ENCODE assay signal across 17 cellular contexts in genomic region chr12:45246202-45246601, GRCh38. TPM values are rescaled to one million over a fixed set of nuclear protein-coding genes. Genes with fewer than 3 reads are reported as not detected.
A peak's percentile ranks its signal among the peaks of the same experiment; 100 is the strongest.
DNase-seq lines count a peak whose midpoint lies in the region; ATAC-seq and TF ChIP-seq lines count a peak whose summit lies in the region.
"Had no signal": no experiment of that assay in that cellular context is flagged by ENCODE, and none has a peak within 500 bp of the region (broad histone marks: within the 10 kb centered on the region; RNA-seq: fewer than 3 reads in every experiment).

No MANE protein-coding gene starts in this region.

- no peaks in the 10 kb centered on the region for H3F3A ChIP-seq in smooth muscle cell (ENCODE audit: low read depth)

- no peak overlapping the region for H3K18ac ChIP-seq in IMR-90 (ENCODE audit: low read depth, low read length)

- DNase-seq in IMR-90 (peak; percentile 71), ascending aorta (ENCODE audit: low spot score in 2 of 2) (no peak), fibroblast of villous mesenchyme (ENCODE audit: low read depth) (peak; percentile 85), smooth muscle cell (lab: John Stamatoyannopoulos, UW; ENCODE audit: unreplicated experiment) (no peak), NCI-H345 treated with DMSO at 0.1 percent for 48 hours (lab: John Stamatoyannopoulos, UW; ENCODE audit: unreplicated experiment) (no peak), NCI-H1417 treated with DMSO at 0.1 percent for 48 hours (lab: John Stamatoyannopoulos, UW) (no peak), NCI-H1930 (lab: John Stamatoyannopoulos, UW) (no peak)
- DNase-seq: Calu3; CD4-positive, alpha-beta memory T cell; NCI-H1694; NCI-H524; PC-3; SIG-M5 had no signal

- TF ChIP-seq RAD21 in IMR-90 (IDR thresholded peaks at IDR 0.05; ENCODE audit: low read length) = no peak

- no peak overlapping the region for H2BK15ac ChIP-seq in IMR-90 (ENCODE audit: low read depth, low read length)

- peak overlapping the region; percentile 36; the same call in 1 of the 2 replicates for H3K9ac ChIP-seq in IMR-90 (ENCODE audit: low read depth, low read length)
- no peak overlapping the region for H3K9ac ChIP-seq in smooth muscle cell (ENCODE audit: low read depth)
- H3K9ac ChIP-seq: BLaER1 had no signal

- no peaks in the 10 kb centered on the region for H3K36me3 ChIP-seq in IMR-90 (ENCODE audit: control insufficient read depth, insufficient read depth, low read length)
- no peaks in the 10 kb centered on the region for H3K36me3 ChIP-seq in ascending aorta
- H3K36me3 ChIP-seq in smooth muscle cell (ENCODE audit: low read depth) = no peaks in the 10 kb centered on the region

- no TSS peak for BruUV-seq in IMR-90 (replicated peaks; lab: Mats Ljungman, UMichigan)

- H3K4me2 ChIP-seq in IMR-90 (ENCODE audit: low read depth, low read length) (peak overlapping the region; percentile 70; the same call in 1 of the 2 replicates), smooth muscle cell (no peak overlapping the region)
- H3K4me2 ChIP-seq: A549, BLaER1 had no signal

- no peak overlapping the region for H2BK120ac ChIP-seq in IMR-90 (ENCODE audit: low read depth, low read length)

- no peak for TF ChIP-seq CTCF in IMR-90 (conservative IDR thresholded peaks at IDR 0.05; ENCODE audit: low read depth, low read length)
- TF ChIP-seq CTCF in ascending aorta (IDR thresholded peaks at IDR 0.05) = no peak
- TF ChIP-seq CTCF in fibroblast of villous mesenchyme (IDR thresholded peaks at IDR 0.05; ENCODE audit: insufficient read depth, low read depth, low read length) = no peak
- no peak for TF ChIP-seq CTCF in smooth muscle cell (IDR thresholded peaks at IDR 0.05; ENCODE audit: borderline replicate concordance, insufficient read depth, poor library complexity, severe bottlenecking)

- H2AFZ ChIP-seq in IMR-90 (replicated peaks; ENCODE audit: low read length, poor library complexity) (no peak overlapping the region), smooth muscle cell (ENCODE audit: low read depth) (no peak overlapping the region)

- H3K56ac ChIP-seq in IMR-90 (ENCODE audit: extremely low read depth, insufficient read depth, low read length) = no peak overlapping the region

- in situ Hi-C loops in IMR-90 (cut with MboI; ENCODE audit: low sequenced_read_pairs) = no loop called here

- no peak overlapping the region for H2BK20ac ChIP-seq in IMR-90 (ENCODE audit: low read depth, low read length)

- H3K4ac ChIP-seq in IMR-90 (ENCODE audit: low read depth, low read length) = no peak overlapping the region

- H3K14ac ChIP-seq in IMR-90 (replicated peaks; ENCODE audit: low read depth, low read length) = no peak overlapping the region

- dilution Hi-C loops in IMR-90 (cut with HindIII; ENCODE audit: low sequenced_read_pairs, unreplicated experiment) = no loop called here

- no peak overlapping the region for H4K5ac ChIP-seq in IMR-90 (ENCODE audit: low read depth, low read length)

- H3K9me3 ChIP-seq in IMR-90 (ENCODE audit: control insufficient read depth, insufficient read depth, low read length) = no peaks in the 10 kb centered on the region
- no peaks in the 10 kb centered on the region for H3K9me3 ChIP-seq in ascending aorta
- H3K9me3 ChIP-seq in smooth muscle cell (replicated peaks; ENCODE audit: low read depth) = no peaks in the 10 kb centered on the region
- H3K9me3 ChIP-seq: A549 had no signal

- no peak overlapping the region for H2AK9ac ChIP-seq in IMR-90 (replicated peaks; ENCODE audit: low read depth, low read length, poor library complexity)

- 0 out of 2 replicates have a peak, but pooled peaks cover 3% of the 10 kb centered on the region for H3K9me1 ChIP-seq in IMR-90 (ENCODE audit: insufficient read depth, low read length)

- peaks cover 21 to 67% of the 10 kb centered on the region in 2 experiments for H3K79me1 ChIP-seq in IMR-90 (ENCODE audit: low read depth in 1 of 2, low read length in 2 of 2)

- H3K23ac ChIP-seq in IMR-90 (ENCODE audit: low read depth, low read length) = no peak overlapping the region

- CTCF ChIA-PET in IMR-90 (lab: Yijun Ruan, JAX) = no interaction called here

- H3K27me3 ChIP-seq in IMR-90 (ENCODE audit: control insufficient read depth, insufficient read depth, low read length) (no peaks in the 10 kb centered on the region), ascending aorta (no peaks in the 10 kb centered on the region), smooth muscle cell (ENCODE audit: low read depth) (no peaks in the 10 kb centered on the region)
- H3K27me3 ChIP-seq: BLaER1 had no signal

- peaks cover 100% of the 10 kb centered on the region for H3K79me2 ChIP-seq in smooth muscle cell (ENCODE audit: low read depth)

- intact Hi-C loops in IMR-90 (cut with micrococcal nuclease) = no loop called here
- intact Hi-C loops in ascending aorta (cut with DNase I) = loop anchor here (2.0 kb wide), 1 partner anchor 19 kb away; no protein-coding TSS in a partner anchor

- H4K20me1 ChIP-seq in IMR-90 (ENCODE audit: insufficient read depth, low read length) (peaks cover 20% of the 10 kb centered on the region; the same call in 1 of the 2 replicates), smooth muscle cell (ENCODE audit: low read depth) (peaks cover 53% of the 10 kb centered on the region)

- WGBS in IMR-90 (ENCODE audit: extremely low coverage in 2 of 2, insufficient read length in 1 of 2), 2 experiments = no CpG with 5 or more reads among the region's 2 CpGs
- 74% methylated on average over 2 of the region's 2 CpGs for WGBS in smooth muscle cell (ENCODE audit: low lambda C conversion rate)

- POLR2A ChIA-PET in IMR-90 (lab: Charles Lee; ENCODE audit: unreplicated experiment) = interaction anchor here (0.9 kb wide), 1 partner anchor 14 kb away, joined by 4 read pairs; no protein-coding TSS in a partner anchor

- no peaks in the 10 kb centered on the region for H3K4me1 ChIP-seq in IMR-90 (ENCODE audit: control insufficient read depth, insufficient read depth, low read length)
- peaks cover 4 to 52% of the 10 kb centered on the region in 2 donors for H3K4me1 ChIP-seq in ascending aorta
- no peaks in the 10 kb centered on the region for H3K4me1 ChIP-seq in smooth muscle cell (ENCODE audit: low read depth)
- H3K4me1 ChIP-seq: A549, BLaER1 had no signal

- no peak overlapping the region for H2BK5ac ChIP-seq in IMR-90 (ENCODE audit: low read depth, low read length, poor library complexity, severe bottlenecking)

- no peak overlapping the region for H2AK5ac ChIP-seq in IMR-90 (ENCODE audit: low read depth, low read length)

- no peak overlapping the region for H4K91ac ChIP-seq in IMR-90 (ENCODE audit: insufficient read depth, low read depth, low read length)

- peak; percentile 86 for ATAC-seq in IMR-90 (ENCODE audit: low read depth)
- ATAC-seq in HG03565 (IDR thresholded peaks at IDR 0.05; ENCODE audit: unreplicated experiment) = no peak
- ATAC-seq: A549, PC-3 had no signal

- no peak overlapping the region for H4K8ac ChIP-seq in IMR-90 (ENCODE audit: low read depth in 2 of 2, low read length in 2 of 2)

- no peak for TF ChIP-seq POLR2A in IMR-90 (IDR thresholded peaks at IDR 0.05; ENCODE audit: low read depth, low read length)

- H3K4me3 ChIP-seq in IMR-90 (ENCODE audit: insufficient read depth, low read depth, low read length) (no peak overlapping the region), ascending aorta (peak overlapping the region in 1 of 2 donors; percentile 3), fibroblast of villous mesenchyme (ENCODE audit: low read depth, low read length) (no peak overlapping the region), smooth muscle cell (no peak overlapping the region)
- H3K4me3 ChIP-seq: A549, BLaER1 had no signal

- H3K27ac ChIP-seq in IMR-90 (ENCODE audit: insufficient read depth, low read length) (no peak overlapping the region), ascending aorta (peak overlapping the region; percentile 19 to 87), smooth muscle cell (ENCODE audit: low read depth) (peak overlapping the region; percentile 23)
- H3K27ac ChIP-seq: A549, BLaER1, RWPE1 had no signal

TF ChIP-seq in IMR-90, 13 proteins besides CTCF, POLR2A, EP300 and RAD21:
- TF ChIP-seq CEBPB (IDR thresholded peaks at IDR 0.05; ENCODE audit: low read depth, low read length) (0 out of 2 replicates have a peak, but pooled peaks have one; percentile 25), CHD1 (IDR thresholded peaks at IDR 0.05; ENCODE audit: low read depth, low read length) (no peak)

RNA-seq across cellular contexts. Expression of gene ANO6, which starts 30.3 kb away (rescaled TPM):
- 41.0 and 46.7 TPM in 2 replicates for total RNA-seq in IMR-90 (2012; rRNA removed)
- polyA plus RNA-seq in IMR-90 (2012; rRNA removed) = 18.1 and 21.6 TPM in 2 replicates
- polyA plus RNA-seq in IMR-90 (2012; cell fraction: cytosol; rRNA removed) = 6.1 and 6.7 TPM in 2 replicates
- 2.8 and 17.3 TPM in 2 replicates for polyA plus RNA-seq in IMR-90 (2012; cell fraction: nucleus; rRNA removed; ENCODE audit: low replicate concordance)
- 49.6 TPM for total RNA-seq in ascending aorta
- 75.1 and 91.5 TPM in 2 replicates for total RNA-seq in fibroblast of villous mesenchyme
- total RNA-seq in smooth muscle cell = 106 and 115 TPM in 2 replicates
- 44.8 and 60.3 TPM in 2 replicates for polyA plus RNA-seq in smooth muscle cell

Comparison
In these comparisons a context has a peak if more than half of its experiments do, and no peak if none do; other contexts are left out.
1. DNase-seq: peak in IMR-90 (single experiment) and fibroblast of villous mesenchyme (single experiment); none in ascending aorta (0 of 2), smooth muscle cell (single experiment), NCI-H345 treated with DMSO at 0.1 percent for 48 hours (single experiment), NCI-H1417 treated with DMSO at 0.1 percent for 48 hours (single experiment) and NCI-H1930 (0 of 2).